Comparison of ENCODE assay signal across 24 cellular contexts in genomic region chr7:156543699-156544098, GRCh38.
"Had no signal": no experiment of that assay in that cellular context is flagged by ENCODE, and none has a peak within 500 bp of the region (broad histone marks: within the 10 kb centered on the region; RNA-seq: fewer than 3 reads in every experiment).

No MANE protein-coding gene starts in this region.

- H3K36me3 ChIP-seq: esophagus squamous epithelium, gastrocnemius medialis, heart right ventricle, left lung, lower lobe of right lung had no signal

- H3K4me3 ChIP-seq: coronary artery, dorsolateral prefrontal cortex, esophagus squamous epithelium, gastrocnemius medialis, heart right ventricle, left lung, lower lobe of right lung had no signal

- H3K27me3 ChIP-seq: dorsolateral prefrontal cortex, esophagus squamous epithelium, gastrocnemius medialis, heart right ventricle, left lung had no signal

- H3K27ac ChIP-seq: coronary artery, dorsolateral prefrontal cortex, esophagus squamous epithelium, gastrocnemius medialis, heart right ventricle, left lung, lower lobe of right lung had no signal

- H3K4me1 Mint-ChIP-seq: naive thymus-derived CD4-positive, alpha-beta T cell had no signal

- H3K4me1 ChIP-seq: esophagus squamous epithelium, gastrocnemius medialis, heart right ventricle, left lung, lower lobe of right lung had no signal

- H3K27ac Mint-ChIP-seq: naive thymus-derived CD4-positive, alpha-beta T cell had no signal

- DNase-seq: dermis blood vessel endothelial cell; dorsolateral prefrontal cortex; effector CD4-positive, alpha-beta T cell; effector memory CD4-positive, alpha-beta T cell; esophagus squamous epithelium; foreskin fibroblast; foreskin melanocyte; gastrocnemius medialis; glutamatergic neuron; head of caudate nucleus; heart right ventricle; hippocampal formation; left cardiac atrium; left ventricle myocardium superior; lower lobe of right lung; mesendoderm; midbrain; naive thymus-derived CD4-positive, alpha-beta T cell had no signal

- ATAC-seq: gastrocnemius medialis; heart right ventricle; left cardiac atrium; left lung; left ventricle myocardium superior; lower lobe of right lung; naive thymus-derived CD4-positive, alpha-beta T cell had no signal

- H3K4me3 Mint-ChIP-seq: naive thymus-derived CD4-positive, alpha-beta T cell had no signal

- H3K9me3 ChIP-seq: esophagus squamous epithelium, gastrocnemius medialis, lower lobe of right lung had no signal

- FAIRE-seq: colon, endothelial cell of umbilical vein, islet of Langerhans, keratinocyte had no signal
